7 cellular contexts compared by ENCODE assay signal in the genomic region with DNA sequence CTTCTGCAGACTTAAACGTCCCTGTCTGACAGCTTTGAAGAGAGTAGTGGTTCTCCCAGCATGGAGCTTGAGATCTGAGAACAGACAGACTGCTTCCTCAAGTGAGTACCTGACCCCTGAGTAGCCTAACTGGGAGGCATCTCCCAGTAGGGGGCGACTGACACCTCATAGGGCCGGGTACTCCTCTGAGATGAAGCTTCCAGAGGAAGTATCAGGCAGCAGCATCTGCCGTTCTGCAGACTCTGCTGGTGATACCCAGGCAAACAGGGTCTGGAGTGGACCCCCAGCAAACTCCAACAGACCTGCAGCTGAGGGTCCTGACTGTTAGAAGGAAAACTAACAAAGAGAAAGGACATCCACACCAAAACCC.
A peak's percentile ranks its signal among the peaks of the same experiment; 100 is the strongest.
DNase-seq lines count a peak whose midpoint lies in the region; TF ChIP-seq lines count a peak whose summit lies in the region.
"Not testable (repeated sequence)": the region's sequence is repeated elsewhere in the genome, so short reads cannot be mapped to it uniquely, and the experiment has no call there.

No MANE protein-coding gene starts in this region.

- not testable (repeated sequence) for H3K27me3 Mint-ChIP-seq in endodermal cell (ENCODE audit: insufficient read depth)

- H3K36me3 ChIP-seq in KMS-11 (ENCODE audit: insufficient read depth); OCI-LY1 (ENCODE audit: insufficient read depth, low read length); PC-9 (ENCODE audit: low read depth); endodermal cell (ENCODE audit: control insufficient read depth, insufficient read depth, low read length): not testable (repeated sequence)

- not testable (repeated sequence) for H3K27ac ChIP-seq in 22Rv1; OCI-LY1 (ENCODE audit: low read depth, low read length, poor library complexity, severe bottlenecking); PC-9; endodermal cell (ENCODE audit: low read depth, low read length)
- H3K27ac ChIP-seq in KMS-11, result peak overlapping the region; percentile 76

- not testable (repeated sequence) for H3K27me3 ChIP-seq in KMS-11 (ENCODE audit: insufficient read depth, low read depth); OCI-LY1 (ENCODE audit: insufficient read depth, low read length); PC-9 (ENCODE audit: insufficient read depth, low read depth); endodermal cell (ENCODE audit: control insufficient read depth, insufficient read depth, low read length, poor library complexity, severe bottlenecking)

- intact Hi-C loops in PC-9 (cut with micrococcal nuclease; ENCODE audit: unreplicated experiment), result not testable (repeated sequence)

- peaks cover 25% of the 10 kb centered on the region for H3K9me3 Mint-ChIP-seq in endodermal cell

- WGBS in endodermal cell (ENCODE audit: insufficient coverage in 1 of 2, insufficient read length in 1 of 2), 2 experiments, result 82% methylated on average over 3 of the region's 4 CpGs; no CpG with 5 or more reads in 1 of the 2 experiments

- POLR2A ChIA-PET in PC-9 (lab: Charles Lee; ENCODE audit: unreplicated experiment), result not testable (repeated sequence)

- H3K79me2 ChIP-seq in KMS-11 (ENCODE audit: insufficient read depth, low read depth); OCI-LY1 (ENCODE audit: insufficient read depth, low read length); PC-9 (ENCODE audit: low read depth): not testable (repeated sequence)

- not testable (repeated sequence) for H3K4me3 ChIP-seq in KMS-11 (IDR thresholded peaks at IDR 0.05; ENCODE audit: insufficient read depth, low read depth, low read length); endodermal cell (ENCODE audit: low read length)
- H3K4me3 ChIP-seq in OCI-LY1 (ENCODE audit: low read depth, low read length, poor library complexity, severe bottlenecking) (peak overlapping the region; percentile 52), PC-9 (peak overlapping the region; percentile 77)

- peaks cover 23% of the 10 kb centered on the region for H3K4me1 ChIP-seq in KMS-11 (ENCODE audit: low read depth, poor library complexity, severe bottlenecking)
- not testable (repeated sequence) for H3K4me1 ChIP-seq in OCI-LY1 (ENCODE audit: insufficient read depth, low read length, severe bottlenecking); PC-9 (replicated peaks; ENCODE audit: insufficient read depth); endodermal cell (ENCODE audit: control insufficient read depth, insufficient read depth, low read length)

- H3K27ac Mint-ChIP-seq in endodermal cell, result not testable (repeated sequence)

- H4K20me1 ChIP-seq in KMS-11 (ENCODE audit: insufficient read depth); OCI-LY1 (ENCODE audit: insufficient read depth, low read length); PC-9 (ENCODE audit: insufficient read depth): not testable (repeated sequence)

- H3K9me2 ChIP-seq in OCI-LY1 (ENCODE audit: low read depth, low read length); PC-9 (ENCODE audit: insufficient read depth): not testable (repeated sequence)

- H3F3A ChIP-seq in OCI-LY1 (ENCODE audit: insufficient read depth, low read length); PC-9 (ENCODE audit: insufficient read depth, low read depth): not testable (repeated sequence)

- peak overlapping the region; percentile 97 for H2AFZ ChIP-seq in KMS-11 (ENCODE audit: low read depth)
- H2AFZ ChIP-seq in OCI-LY1 (ENCODE audit: low read length); PC-9: not testable (repeated sequence)

- not testable (repeated sequence) for H3K4me1 Mint-ChIP-seq in endodermal cell

- not testable (repeated sequence) for H3K4me3 Mint-ChIP-seq in endodermal cell

- not testable (repeated sequence) for BruUV-seq in PC-9 (replicated peaks; lab: Mats Ljungman, UMichigan)

- DNase-seq in DMS53 treated with DMSO at 0.1 percent for 48 hours (lab: John Stamatoyannopoulos, UW; ENCODE audit: unreplicated experiment), result peak; percentile 17
- DNase-seq in PC-9, result not testable (repeated sequence)
- peak; percentile 58 for DNase-seq in endodermal cell

- peak overlapping the region; percentile 87; the same call in 1 of the 2 replicates for H3K9ac ChIP-seq in KMS-11
- not testable (repeated sequence) for H3K9ac ChIP-seq in OCI-LY1 (ENCODE audit: low read length); endodermal cell (ENCODE audit: extremely low read depth, low read length, poor library complexity, severe bottlenecking)

- CTCF ChIA-PET in PC-9 (lab: Charles Lee), result interaction anchor here (0.7 kb wide), 1 partner anchor 310 kb away, joined by 4 read pairs; no protein-coding TSS in a partner anchor

- not testable (repeated sequence) for H3K36me3 Mint-ChIP-seq in endodermal cell (ENCODE audit: low read depth)

- TF ChIP-seq CTCF in 22Rv1 (IDR thresholded peaks at IDR 0.05) (0 out of 2 replicates have a peak, but pooled peaks have one; percentile 12), GM12873 (IDR thresholded peaks at IDR 0.05; ENCODE audit: insufficient read depth, low read depth, low read length, missing control alignments) (peak; percentile 11), KMS-11 (conservative IDR thresholded peaks at IDR 0.05; ENCODE audit: low read depth, low read length) (peak; percentile 41; the same call in 1 of the 2 replicates), OCI-LY1 (IDR thresholded peaks at IDR 0.05; ENCODE audit: low read length) (peak; percentile 27)
- TF ChIP-seq CTCF in PC-9 (conservative IDR thresholded peaks at IDR 0.05); endodermal cell (conservative IDR thresholded peaks at IDR 0.05): not testable (repeated sequence)

- H3K9me3 ChIP-seq in OCI-LY1 (ENCODE audit: low read length); PC-9 (ENCODE audit: insufficient read depth, low read depth): not testable (repeated sequence)
- peaks cover 12% of the 10 kb centered on the region for H3K9me3 ChIP-seq in endodermal cell (ENCODE audit: control insufficient read depth, low read length)

- peak overlapping the region; percentile 55 for H3K4me2 ChIP-seq in KMS-11
- peak overlapping the region; percentile 55; the same call in 1 of the 2 replicates for H3K4me2 ChIP-seq in OCI-LY1 (ENCODE audit: low read length)
- H3K4me2 ChIP-seq in PC-9, result peak overlapping the region; percentile 78
